Comparison of ENCODE assay signal across 21 cellular contexts in the genomic region with DNA sequence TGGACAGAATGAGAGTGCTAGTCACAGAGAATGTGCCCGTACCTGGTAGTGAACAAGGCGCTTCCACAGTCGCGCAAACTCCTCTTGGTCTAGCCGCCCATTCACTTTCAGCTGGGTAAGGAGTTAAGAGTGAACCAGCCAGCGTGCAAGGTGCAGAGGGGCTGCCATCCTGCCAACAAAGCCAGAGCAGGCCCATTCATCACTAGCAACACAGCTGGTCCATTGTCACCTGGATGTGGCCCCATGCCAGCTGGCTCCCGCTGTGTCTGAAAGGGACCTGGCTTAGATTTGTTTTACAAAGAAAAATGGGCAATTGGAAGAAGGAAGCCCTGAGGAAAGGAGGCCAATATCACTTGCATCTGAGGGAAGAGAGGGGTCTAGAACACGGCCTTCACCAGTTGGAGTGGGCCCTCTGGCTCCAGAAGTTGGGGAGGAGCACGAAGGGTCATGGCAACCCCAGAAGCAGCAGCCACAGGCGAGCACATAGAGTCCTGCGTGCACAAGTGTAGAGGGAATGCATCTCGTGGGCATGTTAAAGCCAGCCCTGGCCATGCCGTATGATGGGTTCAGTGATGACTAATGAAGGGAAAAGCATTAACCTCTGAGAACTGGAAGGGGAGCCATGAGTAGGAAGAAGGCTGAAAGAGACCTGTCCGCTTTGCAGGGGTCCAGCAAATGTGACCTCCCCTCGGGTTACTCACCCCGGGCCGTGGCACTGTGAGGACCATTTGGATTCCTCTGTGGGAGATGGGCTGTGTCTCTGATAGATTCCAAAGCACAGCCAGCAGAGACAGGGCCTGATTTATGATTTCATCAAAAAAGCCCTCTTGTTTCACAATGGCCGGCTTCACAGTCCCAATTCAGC.
A peak's percentile ranks its signal among the peaks of the same experiment; 100 is the strongest.
DNase-seq lines count a peak whose midpoint lies in the region; ATAC-seq and TF ChIP-seq lines count a peak whose summit lies in the region.
"Had no signal": no experiment of that assay in that cellular context is flagged by ENCODE, and none has a peak within 500 bp of the region (broad histone marks: within the 10 kb centered on the region; RNA-seq: fewer than 3 reads in every experiment).

No MANE protein-coding gene starts in this region.

- peak; percentile 76 for DNase-seq in NCI-H748 (lab: John Stamatoyannopoulos, UW; ENCODE audit: unreplicated experiment)
- DNase-seq in NCI-H748 treated with DMSO at 0.1 percent for 48 hours (lab: John Stamatoyannopoulos, UW), result no peak
- DNase-seq in NCI-H146 treated with DMSO at 0.1 percent for 48 hours (lab: John Stamatoyannopoulos, UW; ENCODE audit: unreplicated experiment), result peak; percentile 86
- DNase-seq in WERI-Rb-1, result peak; percentile 6
- peak; percentile 48 for DNase-seq in upper lobe of right lung
- DNase-seq in colonic mucosa, result no peak
- no peak for DNase-seq in SJCRH30
- DNase-seq: activated CD4-positive, alpha-beta T cell treated with anti-CD3 and anti-CD28 coated beads, Interleukin-2, amount 10 ng/mL, durations not matched to agents 24 days and 14 days; GF-D8; left lung; midbrain; NCI-H1048; NCI-H526 treated with DMSO at 0.1 percent for 48 hours; PC-3 had no signal

- H3K9ac ChIP-seq in colonic mucosa (ENCODE audit: low read depth in 2 of 2, low read length in 2 of 2), result no peak overlapping the region
- H3K9ac ChIP-seq: BLaER1 treated with 17β-estradiol and CSF1 and Interleukin-3, amounts not matched to agents 10 nM and 100 nM; KMS-11 had no signal

- H3K27me3 ChIP-seq in WERI-Rb-1 (ENCODE audit: insufficient read depth, low read depth, severe bottlenecking), result no peaks in the 10 kb centered on the region
- no peaks in the 10 kb centered on the region for H3K27me3 ChIP-seq in upper lobe of right lung
- no peaks in the 10 kb centered on the region for H3K27me3 ChIP-seq in colonic mucosa
- H3K27me3 ChIP-seq in SJCRH30, result peaks cover 42% of the 10 kb centered on the region
- H3K27me3 ChIP-seq: BLaER1 treated with 17β-estradiol and CSF1 and Interleukin-3, amounts not matched to agents 10 nM and 100 nM; SJSA1 had no signal

- intact Hi-C loops in upper lobe of right lung (cut with DNase I), result no loop called here
- intact Hi-C loops in colonic mucosa (cut with DNase I), result no loop called here

- TF ChIP-seq CTCF in WERI-Rb-1 (IDR thresholded peaks at IDR 0.05; ENCODE audit: low read depth, low read length) (no peak), upper lobe of right lung (IDR thresholded peaks at IDR 0.05) (no peak), colonic mucosa (IDR thresholded peaks at IDR 0.05) (no peak)

- H3K4me1 ChIP-seq in upper lobe of right lung, result no peaks in the 10 kb centered on the region
- H3K4me1 ChIP-seq in colonic mucosa, result no peaks in the 10 kb centered on the region
- H3K4me1 ChIP-seq in SJCRH30, result no peaks in the 10 kb centered on the region
- H3K4me1 ChIP-seq: left lung, SJSA1 had no signal

- no peak overlapping the region for H3K4me3 ChIP-seq in WERI-Rb-1 (ENCODE audit: low read depth, low read length)
- H3K4me3 ChIP-seq in upper lobe of right lung, result no peak overlapping the region
- no peak overlapping the region for H3K4me3 ChIP-seq in colonic mucosa
- H3K4me3 ChIP-seq in SJCRH30, result no peak overlapping the region
- H3K4me3 ChIP-seq: BLaER1 treated with 17β-estradiol and CSF1 and Interleukin-3, amounts not matched to agents 10 nM and 100 nM; coronary artery; left lung; SJSA1 had no signal

- H3K9me3 ChIP-seq in WERI-Rb-1 (ENCODE audit: severe bottlenecking), result no peaks in the 10 kb centered on the region
- H3K9me3 ChIP-seq in upper lobe of right lung, result no peaks in the 10 kb centered on the region
- H3K9me3 ChIP-seq in colonic mucosa, result no peaks in the 10 kb centered on the region
- H3K9me3 ChIP-seq in SJCRH30 (replicated peaks), result no peaks in the 10 kb centered on the region
- H3K9me3 ChIP-seq: BLaER1 treated with 17β-estradiol and CSF1 and Interleukin-3, amounts not matched to agents 10 nM and 100 nM; left lung; SJSA1 had no signal

- ATAC-seq in upper lobe of right lung (no peak), GM18511 (IDR thresholded peaks at IDR 0.05; ENCODE audit: unreplicated experiment) (no peak)
- ATAC-seq: left lung; natural killer cell treated with Interleukin-12 subunit alpha and Interleukin-12 subunit beta and Interleukin-15 and Interleukin-18, amount 100 ng/mL, for 72 hours; PC-3; sciatic nerve had no signal

- H3K27ac ChIP-seq in WERI-Rb-1, result no peak overlapping the region
- no peak overlapping the region for H3K27ac ChIP-seq in upper lobe of right lung
- no peak overlapping the region for H3K27ac ChIP-seq in colonic mucosa
- no peak overlapping the region for H3K27ac ChIP-seq in SJCRH30
- H3K27ac ChIP-seq: BLaER1 treated with 17β-estradiol and CSF1 and Interleukin-3, amounts not matched to agents 10 nM and 100 nM; coronary artery; KMS-11; left lung; SJSA1 had no signal

- no peaks in the 10 kb centered on the region for H3K36me3 ChIP-seq in WERI-Rb-1
- H3K36me3 ChIP-seq in upper lobe of right lung, result no peaks in the 10 kb centered on the region
- H3K36me3 ChIP-seq in colonic mucosa, result no peaks in the 10 kb centered on the region
- no peaks in the 10 kb centered on the region for H3K36me3 ChIP-seq in SJCRH30
- H3K36me3 ChIP-seq: BLaER1 treated with 17β-estradiol and CSF1 and Interleukin-3, amounts not matched to agents 10 nM and 100 nM; left lung; SJSA1 had no signal

Comparison
In these comparisons a context has a peak if more than half of its experiments do, and no peak if none do; other contexts are left out.
1. DNase-seq: peak in NCI-H748 (single experiment), NCI-H146 treated with DMSO at 0.1 percent for 48 hours (single experiment), WERI-Rb-1 (single experiment) and upper lobe of right lung (single experiment); none in NCI-H748 treated with DMSO at 0.1 percent for 48 hours (single experiment), colonic mucosa (single experiment) and SJCRH30 (0 of 2).